In the genomic region with DNA sequence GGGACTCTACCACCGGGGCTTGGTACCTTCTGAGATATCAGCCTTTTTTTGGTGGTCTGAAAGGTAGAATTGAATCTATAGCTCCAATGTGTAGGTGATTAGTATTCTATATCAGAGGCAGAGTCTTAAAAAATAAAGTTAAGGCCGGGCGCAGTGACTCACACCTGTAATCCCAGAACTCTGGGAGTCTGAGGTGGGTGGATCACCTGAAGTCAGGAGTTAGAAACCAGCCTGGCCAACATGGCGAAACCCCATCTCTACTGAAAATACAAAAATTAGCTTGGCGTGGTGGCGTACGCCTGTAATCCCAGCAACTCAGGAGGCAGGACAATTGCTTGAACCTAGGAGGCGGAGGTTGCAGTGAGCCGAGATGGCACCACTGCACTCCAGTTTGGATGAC, we compare ENCODE assay signal across 1 cellular context.
TF ChIP-seq lines count a peak whose summit lies in the region.

No MANE protein-coding gene starts in this region.

TF ChIP-seq in HCT116, 20 proteins besides CTCF, POLR2A, EP300 and RAD21:
- TF ChIP-seq POLR2AphosphoS5 (IDR thresholded peaks at IDR 0.05; ENCODE audit: low read depth, low read length) = peak; percentile 31; the same call in 1 of the 2 replicates
- peak; percentile 39 for TF ChIP-seq YY1 (IDR thresholded peaks at IDR 0.05; ENCODE audit: extremely low read depth, insufficient replicate concordance, low read depth, low read length)
TF ChIP-seq in HCT116: peak in this region for 2; not testable (repeated sequence) for 18.
